ENCODE assay signal across 8 cellular contexts in the genomic region with DNA sequence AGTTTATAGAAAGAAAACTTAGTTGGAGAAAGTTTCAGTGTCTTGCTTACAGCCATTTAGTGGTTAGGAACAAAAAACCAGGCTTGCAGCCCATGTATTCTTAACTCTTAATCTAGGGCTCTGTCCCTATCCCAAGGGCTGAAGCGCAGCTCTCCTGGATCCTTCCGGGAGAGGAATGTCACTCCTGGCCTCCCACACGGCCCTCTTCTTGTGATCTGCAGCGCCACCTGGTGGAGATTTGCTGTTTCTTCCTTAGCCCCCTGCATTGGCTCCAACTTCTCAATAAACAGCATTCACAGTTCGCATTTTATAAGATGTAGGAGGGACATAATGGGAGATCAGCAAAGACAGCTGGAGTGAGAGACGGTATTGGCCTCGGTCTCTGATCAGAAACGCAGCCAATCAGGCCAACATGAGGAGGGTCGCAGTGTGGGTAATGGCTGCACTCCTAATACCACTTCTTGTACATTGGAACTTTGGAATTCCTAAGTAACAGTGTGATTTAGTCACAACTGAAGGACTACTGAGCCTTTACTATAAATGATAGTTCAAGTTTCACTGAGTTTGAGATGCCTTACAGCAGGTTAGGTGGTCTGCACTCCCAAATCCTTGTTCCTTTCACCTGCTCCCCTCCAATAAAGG.
DNase-seq lines count a peak whose midpoint lies in the region; ATAC-seq, FAIRE-seq and TF ChIP-seq lines count a peak whose summit lies in the region.

No MANE protein-coding gene starts in this region.

- H2BK15ac ChIP-seq in IMR-90 (ENCODE audit: low read depth, low read length): no peak overlapping the region

- H3K4me3 ChIP-seq in IMR-90 (ENCODE audit: insufficient read depth, low read depth, low read length): no peak overlapping the region
- H3K4me3 ChIP-seq in PC-9: no peak overlapping the region
- H3K4me3 ChIP-seq in GM12878: no peak overlapping the region
- no peak overlapping the region for H3K4me3 ChIP-seq in spleen

- H3K4me1 ChIP-seq in IMR-90 (ENCODE audit: control insufficient read depth, insufficient read depth, low read length): no peaks in the 10 kb centered on the region
- H3K4me1 ChIP-seq in PC-9 (replicated peaks; ENCODE audit: insufficient read depth): no peaks in the 10 kb centered on the region
- H3K4me1 ChIP-seq in GM12878 (ENCODE audit: control insufficient read depth, insufficient read depth, low read length): no peaks in the 10 kb centered on the region
- H3K4me1 ChIP-seq in spleen: no peaks in the 10 kb centered on the region

- WGBS in IMR-90 (ENCODE audit: extremely low coverage in 2 of 2, insufficient read length in 1 of 2), 2 experiments: no CpG with 5 or more reads among the region's 9 CpGs
- 2% methylated on average over 9 of the region's 9 CpGs for WGBS in GM12878 (ENCODE audit: insufficient coverage, insufficient replicate concordance, low lambda C conversion rate, missing lambda C conversion rate)
- WGBS in spleen, 5 donors: 14 to 24% (median 20%) methylated on average over 9 of the region's 9 CpGs

- no peak overlapping the region for H3K23ac ChIP-seq in IMR-90 (ENCODE audit: low read depth, low read length)

- H3F3A ChIP-seq in PC-9 (ENCODE audit: insufficient read depth, low read depth): no peaks in the 10 kb centered on the region

- H2BK20ac ChIP-seq in IMR-90 (ENCODE audit: low read depth, low read length): no peak overlapping the region

- H3K27ac ChIP-seq in IMR-90 (ENCODE audit: insufficient read depth, low read length) (no peak overlapping the region), PC-9 (no peak overlapping the region), GM12878 (ENCODE audit: control insufficient read depth, insufficient read depth) (no peak overlapping the region), spleen (no peak overlapping the region)

- no peaks in the 10 kb centered on the region for H3K79me1 ChIP-seq in IMR-90 (ENCODE audit: low read depth in 1 of 2, low read length in 2 of 2)

- H3K18ac ChIP-seq in IMR-90 (ENCODE audit: low read depth, low read length): no peak overlapping the region

- no peak overlapping the region for H4K91ac ChIP-seq in IMR-90 (ENCODE audit: insufficient read depth, low read depth, low read length)

- CTCF ChIA-PET in IMR-90 (lab: Yijun Ruan, JAX): interaction anchor here (0.7 to 0.9 kb wide), 3 partner anchors 22 to 1732 kb away, joined by 3 read pairs; no protein-coding TSS in a partner anchor
- CTCF ChIA-PET in PC-9 (lab: Charles Lee): interaction anchor here (0.6 kb wide), 1 partner anchor 517 kb away, joined by 3 read pairs; no protein-coding TSS in a partner anchor
- CTCF ChIA-PET in GM12878 (lab: Yijun Ruan, JAX): interaction anchor here (0.8 to 4.9 kb wide), 8 partner anchors 10 to 1065 kb away, joined by 3 to 47 read pairs (median 4); no protein-coding TSS in a partner anchor

- TF ChIP-seq POLR2A in IMR-90 (IDR thresholded peaks at IDR 0.05; ENCODE audit: low read depth, low read length) (no peak), GM12878 (IDR thresholded peaks at IDR 0.05; ENCODE audit: low read depth, low read length) (no peak), spleen (IDR thresholded peaks at IDR 0.05) (no peak)

- RAD21 ChIA-PET in GM12878 (lab: Charles Lee; ENCODE audit: unreplicated experiment): interaction anchor here (1.0 to 1.4 kb wide), 2 partner anchors 321 to 322 kb away, joined by 4 to 5 read pairs; no protein-coding TSS in a partner anchor

- H4K20me1 ChIP-seq in IMR-90 (ENCODE audit: insufficient read depth, low read length) (no peaks in the 10 kb centered on the region), PC-9 (ENCODE audit: insufficient read depth) (no peaks in the 10 kb centered on the region), GM12878 (ENCODE audit: control insufficient read depth, insufficient read depth) (no peaks in the 10 kb centered on the region)

- no peaks in the 10 kb centered on the region for H3K36me3 ChIP-seq in IMR-90 (ENCODE audit: control insufficient read depth, insufficient read depth, low read length)
- no peaks in the 10 kb centered on the region for H3K36me3 ChIP-seq in PC-9 (ENCODE audit: low read depth)
- no peaks in the 10 kb centered on the region for H3K36me3 ChIP-seq in GM12878 (ENCODE audit: control insufficient read depth in 2 of 2, insufficient read depth in 2 of 2, low read length in 1 of 2)
- H3K36me3 ChIP-seq in spleen: no peaks in the 10 kb centered on the region

- SMC1A ChIA-PET in GM12878 (lab: Charles Lee; ENCODE audit: uncharacterized antibody, unreplicated experiment): interaction anchor here (2.3 kb wide), 1 partner anchor 321 kb away, joined by 9 read pairs; no protein-coding TSS in a partner anchor

- H2AFZ ChIP-seq in IMR-90 (replicated peaks; ENCODE audit: low read length, poor library complexity) (no peak overlapping the region), PC-9 (no peak overlapping the region), GM12878 (ENCODE audit: control insufficient read depth, low read depth, low read length) (no peak overlapping the region)

- ATAC-seq in IMR-90 (ENCODE audit: low read depth) (peak; percentile 98), GM12878 (peak; percentile 87)

- no peak overlapping the region for H2AK9ac ChIP-seq in IMR-90 (replicated peaks; ENCODE audit: low read depth, low read length, poor library complexity)

- H2BK120ac ChIP-seq in IMR-90 (ENCODE audit: low read depth, low read length): no peak overlapping the region

- H3K14ac ChIP-seq in IMR-90 (replicated peaks; ENCODE audit: low read depth, low read length): no peak overlapping the region

- BruUV-seq in IMR-90 (replicated peaks; lab: Mats Ljungman, UMichigan): no TSS peak
- BruUV-seq in PC-9 (replicated peaks; lab: Mats Ljungman, UMichigan): no TSS peak
- no TSS peak for BruUV-seq in GM12878 (replicated peaks; lab: Mats Ljungman, UMichigan)

- TF ChIP-seq EP300 in GM12878 (IDR thresholded peaks at IDR 0.05; ENCODE audit: borderline replicate concordance in 1 of 2, control insufficient read depth in 1 of 2, low read depth in 2 of 2, low read length in 2 of 2): no peak

- no peak overlapping the region for H3K9ac ChIP-seq in IMR-90 (ENCODE audit: low read depth, low read length)
- no peak overlapping the region for H3K9ac ChIP-seq in GM12878 (ENCODE audit: control insufficient read depth, insufficient read depth, low read length)

- no peak overlapping the region for H4K8ac ChIP-seq in IMR-90 (ENCODE audit: low read depth in 2 of 2, low read length in 2 of 2)

- H3K27me3 ChIP-seq in IMR-90 (ENCODE audit: control insufficient read depth, insufficient read depth, low read length) (no peaks in the 10 kb centered on the region), PC-9 (ENCODE audit: insufficient read depth, low read depth) (peaks cover 17% of the 10 kb centered on the region), GM12878 (replicated peaks in 1 of 2; ENCODE audit: control insufficient read depth in 2 of 2, insufficient read depth in 2 of 2, low read length in 1 of 2) (peaks cover 3% of the 10 kb centered on the region in 2 experiments; a peak in 2 of 4 replicates), spleen (replicated peaks in 1 of 7) (no peaks in the 10 kb centered on the region)

- H3K4me2 ChIP-seq in IMR-90 (ENCODE audit: low read depth, low read length): no peak overlapping the region
- H3K4me2 ChIP-seq in PC-9: no peak overlapping the region
- H3K4me2 ChIP-seq in GM12878 (ENCODE audit: control insufficient read depth, insufficient read depth): no peak overlapping the region

- H3K79me2 ChIP-seq in PC-9 (ENCODE audit: low read depth): no peaks in the 10 kb centered on the region
- H3K79me2 ChIP-seq in GM12878 (ENCODE audit: control insufficient read depth, insufficient read depth, low read length): no peaks in the 10 kb centered on the region

- in situ Hi-C loops in GM13976 (cut with MboI; ENCODE audit: low sequenced_read_pairs, unreplicated experiment): loop anchor here (5.0 to 25.0 kb wide), 2 partner anchors 319 to 906 kb away; no protein-coding TSS in a partner anchor
- in situ Hi-C loops in IMR-90 (cut with MboI; ENCODE audit: low sequenced_read_pairs): loop anchor here (5.0 to 10.0 kb wide), 2 partner anchors 324 to 506 kb away; no protein-coding TSS in a partner anchor
- in situ Hi-C loops in GM12878 (cut with MboI): loop anchor here (5.0 to 10.0 kb wide), 2 partner anchors 324 to 506 kb away; no protein-coding TSS in a partner anchor

- POLR2A ChIA-PET in IMR-90 (lab: Charles Lee; ENCODE audit: unreplicated experiment) (no interaction called here), PC-9 (lab: Charles Lee; ENCODE audit: unreplicated experiment) (no interaction called here), GM12878 (lab: Charles Lee) (no interaction called here)

- no peak overlapping the region for H2AK5ac ChIP-seq in IMR-90 (ENCODE audit: low read depth, low read length)

- dilution Hi-C loops in IMR-90 (cut with HindIII; ENCODE audit: low sequenced_read_pairs, unreplicated experiment): no loop called here

- no peak overlapping the region for H3K56ac ChIP-seq in IMR-90 (ENCODE audit: extremely low read depth, insufficient read depth, low read length)

- H2BK5ac ChIP-seq in IMR-90 (ENCODE audit: low read depth, low read length, poor library complexity, severe bottlenecking): no peak overlapping the region

- H3K9me1 ChIP-seq in IMR-90 (ENCODE audit: insufficient read depth, low read length): no peaks in the 10 kb centered on the region

- TF ChIP-seq CTCF in AG09319 (IDR thresholded peaks at IDR 0.05; ENCODE audit: low read depth, low read length): peak; percentile 83
- TF ChIP-seq CTCF in GM13976 (IDR thresholded peaks at IDR 0.05; ENCODE audit: borderline replicate concordance, control extremely low read depth, extremely low read depth, insufficient read depth, missing control alignments): peak; percentile 67
- peak; percentile 73 for TF ChIP-seq CTCF in IMR-90 (conservative IDR thresholded peaks at IDR 0.05; ENCODE audit: low read depth, low read length)
- TF ChIP-seq CTCF in PC-9 (conservative IDR thresholded peaks at IDR 0.05): peak; percentile 89
- TF ChIP-seq CTCF in GM12878 (IDR thresholded peaks at IDR 0.05 in 2 of 3, conservative IDR thresholded peaks at IDR 0.05 in 1 of 3; ENCODE audit: control insufficient read depth in 2 of 3, extremely low read depth in 1 of 3, insufficient read depth in 1 of 3, low read depth in 3 of 3, low read length in 3 of 3): peak; percentile 78 to 86 (median 82)
- TF ChIP-seq CTCF in spleen (IDR thresholded peaks at IDR 0.05 in 8 of 11, conservative IDR thresholded peaks at IDR 0.05 in 3 of 11): peak; percentile 19 to 82 (median 70)

- no peaks in the 10 kb centered on the region for H3K9me2 ChIP-seq in PC-9 (ENCODE audit: insufficient read depth)

- intact Hi-C loops in IMR-90 (cut with micrococcal nuclease) (loop anchor here (1.0 kb wide), 4 partner anchors 321 to 1852 kb away; no protein-coding TSS in a partner anchor), PC-9 (cut with micrococcal nuclease; ENCODE audit: unreplicated experiment) (loop anchor here (1.0 to 5.0 kb wide), 4 partner anchors 321 to 1854 kb away; no protein-coding TSS in a partner anchor), GM12878 (cut with micrococcal nuclease; ENCODE audit: unreplicated experiment) (loop anchor here (1.0 to 5.0 kb wide), 3 partner anchors 189 to 506 kb away; no protein-coding TSS in a partner anchor), spleen (cut with DNase I; ENCODE audit: low total_unique reads) (loop anchor here (5.0 to 10.0 kb wide), 2 partner anchors 316 to 509 kb away; no protein-coding TSS in a partner anchor)

- TF ChIP-seq RAD21 in IMR-90 (IDR thresholded peaks at IDR 0.05; ENCODE audit: low read length): peak; percentile 73
- TF ChIP-seq RAD21 in GM12878 (IDR thresholded peaks at IDR 0.05; ENCODE audit: insufficient read depth, low read depth, low read length): peak; percentile 72

- peak; percentile 25 for DNase-seq in AG09319 (ENCODE audit: extremely low read depth, low read depth)
- DNase-seq in GM13976 (ENCODE audit: low spot score): peak; percentile 62
- DNase-seq in IMR-90: peak; percentile 62
- DNase-seq in PC-9: peak in 1 of 2 experiments; percentile 38
- no peak for DNase-seq in GM12878 (ENCODE audit: low read depth, low spot score)
- peak; percentile 86 for DNase-seq in iPS-NIHi11 (ENCODE audit: low spot score)
- DNase-seq in spleen: no peak
- DNase-seq in stimulated activated naive CD4-positive, alpha-beta T cell treated with Interleukin-2 at 50 U/mL for 16 hours (lab: John Stamatoyannopoulos, UW): no peak

- H4K5ac ChIP-seq in IMR-90 (ENCODE audit: low read depth, low read length): no peak overlapping the region

- no peak overlapping the region for H3K4ac ChIP-seq in IMR-90 (ENCODE audit: low read depth, low read length)

- no peaks in the 10 kb centered on the region for H3K9me3 ChIP-seq in IMR-90 (ENCODE audit: control insufficient read depth, insufficient read depth, low read length)
- no peaks in the 10 kb centered on the region for H3K9me3 ChIP-seq in PC-9 (ENCODE audit: insufficient read depth, low read depth)
- no peaks in the 10 kb centered on the region for H3K9me3 ChIP-seq in GM12878 (replicated peaks; ENCODE audit: control insufficient read depth, insufficient read depth, low read length)
- no peaks in the 10 kb centered on the region for H3K9me3 ChIP-seq in spleen

- peak; percentile 7 for FAIRE-seq in GM12878 (lab: Jason Lieb, UNC)

Comparison
In these comparisons a context has a peak if more than half of its experiments do, and no peak if none do; other contexts are left out.
1. DNase-seq: peak in AG09319 (single experiment), GM13976 (single experiment), IMR-90 (single experiment) and iPS-NIHi11 (single experiment); none in GM12878 (single experiment), spleen (single experiment) and stimulated activated naive CD4-positive, alpha-beta T cell treated with Interleukin-2 at 50 U/mL for 16 hours (single experiment).
2. Peak in every context shown above with its lines, with median percentiles within 50 percentile points of each other: CTCF ChIP-seq.